In the genomic region with DNA sequence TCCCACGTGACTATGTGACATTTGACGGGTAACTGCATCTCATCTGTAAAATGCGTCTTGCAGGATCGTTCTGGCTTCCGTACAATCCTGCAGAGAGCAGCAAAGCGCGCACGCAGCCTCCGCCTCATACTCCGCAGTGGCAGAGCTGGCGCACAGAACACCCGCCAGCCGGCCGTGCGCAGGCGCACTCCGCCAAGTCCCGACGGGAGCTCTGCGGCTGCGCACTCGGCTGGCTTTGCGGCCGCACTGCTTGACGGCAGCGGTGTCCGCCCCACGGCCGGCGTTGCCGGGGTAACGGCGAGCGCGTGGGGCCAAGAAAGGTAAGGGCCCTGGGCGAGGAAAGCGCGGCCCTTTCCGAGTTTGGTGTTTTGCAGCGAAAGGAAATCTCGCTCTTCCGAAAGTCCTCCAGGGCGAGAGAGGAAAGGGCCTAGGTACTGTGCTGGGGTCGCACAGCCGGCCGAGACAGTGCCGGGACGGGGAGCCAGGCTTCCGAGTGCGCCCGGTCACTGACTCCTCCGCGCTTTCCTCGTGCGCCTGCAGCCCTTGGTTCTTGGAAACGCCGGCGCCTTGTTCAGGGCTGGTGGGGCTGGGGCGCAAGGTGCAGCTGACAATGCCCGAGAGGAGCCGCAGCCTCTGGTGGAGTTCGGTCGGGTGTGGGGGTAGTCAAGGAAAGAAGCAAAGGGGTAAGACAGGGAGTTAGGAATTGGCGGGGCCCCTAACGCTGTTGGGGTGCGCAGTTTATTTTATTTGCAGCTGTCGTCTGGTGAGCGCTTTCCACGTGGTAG, we compare ENCODE assay signal across 1 cellular context.
A peak's percentile ranks its signal among the peaks of the same experiment; 100 is the strongest.
TF ChIP-seq lines count a peak whose summit lies in the region.

A gene (plus strand): TSS at position 283 of the 785 bp plus-strand sequence. CDS start 5,321 bp downstream, outside the sequence.

TF ChIP-seq in HepG2, 621 proteins besides CTCF, POLR2A, EP300 and RAD21 (continued from another document and continues in another):
- TF ChIP-seq, protein P1, sequence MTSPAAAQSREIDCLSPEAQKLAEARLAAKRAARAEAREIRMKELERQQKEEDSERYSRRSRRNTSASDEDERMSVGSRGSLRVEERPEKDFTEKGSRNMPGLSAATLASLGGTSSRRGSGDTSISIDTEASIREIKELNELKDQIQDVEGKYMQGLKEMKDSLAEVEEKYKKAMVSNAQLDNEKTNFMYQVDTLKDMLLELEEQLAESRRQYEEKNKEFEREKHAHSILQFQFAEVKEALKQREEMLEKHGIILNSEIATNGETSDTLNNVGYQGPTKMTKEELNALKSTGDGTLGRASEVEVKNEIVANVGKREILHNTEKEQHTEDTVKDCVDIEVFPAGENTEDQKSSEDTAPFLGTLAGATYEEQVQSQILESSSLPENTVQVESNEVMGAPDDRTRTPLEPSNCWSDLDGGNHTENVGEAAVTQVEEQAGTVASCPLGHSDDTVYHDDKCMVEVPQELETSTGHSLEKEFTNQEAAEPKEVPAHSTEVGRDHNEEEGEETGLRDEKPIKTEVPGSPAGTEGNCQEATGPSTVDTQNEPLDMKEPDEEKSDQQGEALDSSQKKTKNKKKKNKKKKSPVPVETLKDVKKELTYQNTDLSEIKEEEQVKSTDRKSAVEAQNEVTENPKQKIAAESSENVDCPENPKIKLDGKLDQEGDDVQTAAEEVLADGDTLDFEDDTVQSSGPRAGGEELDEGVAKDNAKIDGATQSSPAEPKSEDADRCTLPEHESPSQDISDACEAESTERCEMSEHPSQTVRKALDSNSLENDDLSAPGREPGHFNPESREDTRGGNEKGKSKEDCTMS (CRISPR knock-in tag; conservative IDR thresholded peaks at IDR 0.05): no peak
- TF ChIP-seq ZNF205 (CRISPR knock-in tag; IDR thresholded peaks at IDR 0.05) (0 out of 2 replicates have a peak, but pooled peaks have one; percentile 46), ZNF792 (CRISPR knock-in tag; IDR thresholded peaks at IDR 0.05) (peak; percentile 80), SATB2 (CRISPR knock-in tag; IDR thresholded peaks at IDR 0.05) (no peak), SAP130 (CRISPR knock-in tag; IDR thresholded peaks at IDR 0.05; ENCODE audit: low read depth) (peak; percentile 92; the same call in 1 of the 2 replicates), FOXA1 (IDR thresholded peaks at IDR 0.05) (no peak), FOXA1 (CRISPR knock-in tag; IDR thresholded peaks at IDR 0.05) (peak; percentile 17; the same call in 1 of the 2 replicates), ZNF430 (CRISPR knock-in tag; IDR thresholded peaks at IDR 0.05) (0 out of 2 replicates have a peak, but pooled peaks have one; percentile 0), DMAP1 (CRISPR knock-in tag; IDR thresholded peaks at IDR 0.05) (peak; percentile 95), ATM (IDR thresholded peaks at IDR 0.05; ENCODE audit: borderline replicate concordance) (no peak), SP5 (CRISPR knock-in tag; IDR thresholded peaks at IDR 0.05; ENCODE audit: borderline replicate concordance, low read depth) (no peak; the same call in 1 of the 2 replicates), ZNF891 (CRISPR knock-in tag; IDR thresholded peaks at IDR 0.05) (peak; percentile 11; the same call in 1 of the 2 replicates), ZNF317 (CRISPR knock-in tag; IDR thresholded peaks at IDR 0.05) (peak; percentile 84; the same call in 1 of the 2 replicates), ZNF354B (CRISPR knock-in tag; IDR thresholded peaks at IDR 0.05) (no peak), ZNF160 (CRISPR knock-in tag; IDR thresholded peaks at IDR 0.05) (no peak), THYN1 (CRISPR knock-in tag; IDR thresholded peaks at IDR 0.05; ENCODE audit: borderline replicate concordance, low read depth) (no peak), RFX3 (CRISPR knock-in tag; IDR thresholded peaks at IDR 0.05) (peak; percentile 94), FOXM1 (CRISPR knock-in tag; IDR thresholded peaks at IDR 0.05) (no peak), FOXC1 (CRISPR knock-in tag; IDR thresholded peaks at IDR 0.05; ENCODE audit: borderline replicate concordance) (peak; percentile 90; the same call in 1 of the 2 replicates), HDAC6 (IDR thresholded peaks at IDR 0.05; ENCODE audit: low read depth, low read length) (no peak), ZNF260 (CRISPR knock-in tag; IDR thresholded peaks at IDR 0.05; ENCODE audit: borderline replicate concordance, low read depth) (no peak)
- TF ChIP-seq, protein P2, sequence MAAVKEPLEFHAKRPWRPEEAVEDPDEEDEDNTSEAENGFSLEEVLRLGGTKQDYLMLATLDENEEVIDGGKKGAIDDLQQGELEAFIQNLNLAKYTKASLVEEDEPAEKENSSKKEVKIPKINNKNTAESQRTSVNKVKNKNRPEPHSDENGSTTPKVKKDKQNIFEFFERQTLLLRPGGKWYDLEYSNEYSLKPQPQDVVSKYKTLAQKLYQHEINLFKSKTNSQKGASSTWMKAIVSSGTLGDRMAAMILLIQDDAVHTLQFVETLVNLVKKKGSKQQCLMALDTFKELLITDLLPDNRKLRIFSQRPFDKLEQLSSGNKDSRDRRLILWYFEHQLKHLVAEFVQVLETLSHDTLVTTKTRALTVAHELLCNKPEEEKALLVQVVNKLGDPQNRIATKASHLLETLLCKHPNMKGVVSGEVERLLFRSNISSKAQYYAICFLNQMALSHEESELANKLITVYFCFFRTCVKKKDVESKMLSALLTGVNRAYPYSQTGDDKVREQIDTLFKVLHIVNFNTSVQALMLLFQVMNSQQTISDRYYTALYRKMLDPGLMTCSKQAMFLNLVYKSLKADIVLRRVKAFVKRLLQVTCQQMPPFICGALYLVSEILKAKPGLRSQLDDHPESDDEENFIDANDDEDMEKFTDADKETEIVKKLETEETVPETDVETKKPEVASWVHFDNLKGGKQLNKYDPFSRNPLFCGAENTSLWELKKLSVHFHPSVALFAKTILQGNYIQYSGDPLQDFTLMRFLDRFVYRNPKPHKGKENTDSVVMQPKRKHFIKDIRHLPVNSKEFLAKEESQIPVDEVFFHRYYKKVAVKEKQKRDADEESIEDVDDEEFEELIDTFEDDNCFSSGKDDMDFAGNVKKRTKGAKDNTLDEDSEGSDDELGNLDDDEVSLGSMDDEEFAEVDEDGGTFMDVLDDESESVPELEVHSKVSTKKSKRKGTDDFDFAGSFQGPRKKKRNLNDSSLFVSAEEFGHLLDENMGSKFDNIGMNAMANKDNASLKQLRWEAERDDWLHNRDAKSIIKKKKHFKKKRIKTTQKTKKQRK (IDR thresholded peaks at IDR 0.05; ENCODE audit: low read length): no peak
- TF ChIP-seq, protein P3, sequence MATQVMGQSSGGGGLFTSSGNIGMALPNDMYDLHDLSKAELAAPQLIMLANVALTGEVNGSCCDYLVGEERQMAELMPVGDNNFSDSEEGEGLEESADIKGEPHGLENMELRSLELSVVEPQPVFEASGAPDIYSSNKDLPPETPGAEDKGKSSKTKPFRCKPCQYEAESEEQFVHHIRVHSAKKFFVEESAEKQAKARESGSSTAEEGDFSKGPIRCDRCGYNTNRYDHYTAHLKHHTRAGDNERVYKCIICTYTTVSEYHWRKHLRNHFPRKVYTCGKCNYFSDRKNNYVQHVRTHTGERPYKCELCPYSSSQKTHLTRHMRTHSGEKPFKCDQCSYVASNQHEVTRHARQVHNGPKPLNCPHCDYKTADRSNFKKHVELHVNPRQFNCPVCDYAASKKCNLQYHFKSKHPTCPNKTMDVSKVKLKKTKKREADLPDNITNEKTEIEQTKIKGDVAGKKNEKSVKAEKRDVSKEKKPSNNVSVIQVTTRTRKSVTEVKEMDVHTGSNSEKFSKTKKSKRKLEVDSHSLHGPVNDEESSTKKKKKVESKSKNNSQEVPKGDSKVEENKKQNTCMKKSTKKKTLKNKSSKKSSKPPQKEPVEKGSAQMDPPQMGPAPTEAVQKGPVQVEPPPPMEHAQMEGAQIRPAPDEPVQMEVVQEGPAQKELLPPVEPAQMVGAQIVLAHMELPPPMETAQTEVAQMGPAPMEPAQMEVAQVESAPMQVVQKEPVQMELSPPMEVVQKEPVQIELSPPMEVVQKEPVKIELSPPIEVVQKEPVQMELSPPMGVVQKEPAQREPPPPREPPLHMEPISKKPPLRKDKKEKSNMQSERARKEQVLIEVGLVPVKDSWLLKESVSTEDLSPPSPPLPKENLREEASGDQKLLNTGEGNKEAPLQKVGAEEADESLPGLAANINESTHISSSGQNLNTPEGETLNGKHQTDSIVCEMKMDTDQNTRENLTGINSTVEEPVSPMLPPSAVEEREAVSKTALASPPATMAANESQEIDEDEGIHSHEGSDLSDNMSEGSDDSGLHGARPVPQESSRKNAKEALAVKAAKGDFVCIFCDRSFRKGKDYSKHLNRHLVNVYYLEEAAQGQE (IDR thresholded peaks at IDR 0.05; ENCODE audit: borderline replicate concordance in 1 of 2, low read depth in 1 of 2, low read length in 2 of 2): no peak
- TF ChIP-seq, protein P4, sequence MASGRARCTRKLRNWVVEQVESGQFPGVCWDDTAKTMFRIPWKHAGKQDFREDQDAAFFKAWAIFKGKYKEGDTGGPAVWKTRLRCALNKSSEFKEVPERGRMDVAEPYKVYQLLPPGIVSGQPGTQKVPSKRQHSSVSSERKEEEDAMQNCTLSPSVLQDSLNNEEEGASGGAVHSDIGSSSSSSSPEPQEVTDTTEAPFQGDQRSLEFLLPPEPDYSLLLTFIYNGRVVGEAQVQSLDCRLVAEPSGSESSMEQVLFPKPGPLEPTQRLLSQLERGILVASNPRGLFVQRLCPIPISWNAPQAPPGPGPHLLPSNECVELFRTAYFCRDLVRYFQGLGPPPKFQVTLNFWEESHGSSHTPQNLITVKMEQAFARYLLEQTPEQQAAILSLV (CRISPR knock-in tag; IDR thresholded peaks at IDR 0.05; ENCODE audit: borderline replicate concordance): no peak; the same call in 1 of the 2 replicates
- TF ChIP-seq, protein P5, sequence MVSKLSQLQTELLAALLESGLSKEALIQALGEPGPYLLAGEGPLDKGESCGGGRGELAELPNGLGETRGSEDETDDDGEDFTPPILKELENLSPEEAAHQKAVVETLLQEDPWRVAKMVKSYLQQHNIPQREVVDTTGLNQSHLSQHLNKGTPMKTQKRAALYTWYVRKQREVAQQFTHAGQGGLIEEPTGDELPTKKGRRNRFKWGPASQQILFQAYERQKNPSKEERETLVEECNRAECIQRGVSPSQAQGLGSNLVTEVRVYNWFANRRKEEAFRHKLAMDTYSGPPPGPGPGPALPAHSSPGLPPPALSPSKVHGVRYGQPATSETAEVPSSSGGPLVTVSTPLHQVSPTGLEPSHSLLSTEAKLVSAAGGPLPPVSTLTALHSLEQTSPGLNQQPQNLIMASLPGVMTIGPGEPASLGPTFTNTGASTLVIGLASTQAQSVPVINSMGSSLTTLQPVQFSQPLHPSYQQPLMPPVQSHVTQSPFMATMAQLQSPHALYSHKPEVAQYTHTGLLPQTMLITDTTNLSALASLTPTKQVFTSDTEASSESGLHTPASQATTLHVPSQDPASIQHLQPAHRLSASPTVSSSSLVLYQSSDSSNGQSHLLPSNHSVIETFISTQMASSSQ (IDR thresholded peaks at IDR 0.05; ENCODE audit: low read depth): no peak
- TF ChIP-seq, protein P5 (CRISPR knock-in tag; IDR thresholded peaks at IDR 0.05; ENCODE audit: borderline replicate concordance): peak; percentile 49; the same call in 1 of the 2 replicates
- TF ChIP-seq, protein P6, sequence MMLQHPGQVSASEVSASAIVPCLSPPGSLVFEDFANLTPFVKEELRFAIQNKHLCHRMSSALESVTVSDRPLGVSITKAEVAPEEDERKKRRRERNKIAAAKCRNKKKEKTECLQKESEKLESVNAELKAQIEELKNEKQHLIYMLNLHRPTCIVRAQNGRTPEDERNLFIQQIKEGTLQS (CRISPR knock-in tag; IDR thresholded peaks at IDR 0.05): peak; percentile 10; the same call in 1 of the 2 replicates
- TF ChIP-seq, protein P7, sequence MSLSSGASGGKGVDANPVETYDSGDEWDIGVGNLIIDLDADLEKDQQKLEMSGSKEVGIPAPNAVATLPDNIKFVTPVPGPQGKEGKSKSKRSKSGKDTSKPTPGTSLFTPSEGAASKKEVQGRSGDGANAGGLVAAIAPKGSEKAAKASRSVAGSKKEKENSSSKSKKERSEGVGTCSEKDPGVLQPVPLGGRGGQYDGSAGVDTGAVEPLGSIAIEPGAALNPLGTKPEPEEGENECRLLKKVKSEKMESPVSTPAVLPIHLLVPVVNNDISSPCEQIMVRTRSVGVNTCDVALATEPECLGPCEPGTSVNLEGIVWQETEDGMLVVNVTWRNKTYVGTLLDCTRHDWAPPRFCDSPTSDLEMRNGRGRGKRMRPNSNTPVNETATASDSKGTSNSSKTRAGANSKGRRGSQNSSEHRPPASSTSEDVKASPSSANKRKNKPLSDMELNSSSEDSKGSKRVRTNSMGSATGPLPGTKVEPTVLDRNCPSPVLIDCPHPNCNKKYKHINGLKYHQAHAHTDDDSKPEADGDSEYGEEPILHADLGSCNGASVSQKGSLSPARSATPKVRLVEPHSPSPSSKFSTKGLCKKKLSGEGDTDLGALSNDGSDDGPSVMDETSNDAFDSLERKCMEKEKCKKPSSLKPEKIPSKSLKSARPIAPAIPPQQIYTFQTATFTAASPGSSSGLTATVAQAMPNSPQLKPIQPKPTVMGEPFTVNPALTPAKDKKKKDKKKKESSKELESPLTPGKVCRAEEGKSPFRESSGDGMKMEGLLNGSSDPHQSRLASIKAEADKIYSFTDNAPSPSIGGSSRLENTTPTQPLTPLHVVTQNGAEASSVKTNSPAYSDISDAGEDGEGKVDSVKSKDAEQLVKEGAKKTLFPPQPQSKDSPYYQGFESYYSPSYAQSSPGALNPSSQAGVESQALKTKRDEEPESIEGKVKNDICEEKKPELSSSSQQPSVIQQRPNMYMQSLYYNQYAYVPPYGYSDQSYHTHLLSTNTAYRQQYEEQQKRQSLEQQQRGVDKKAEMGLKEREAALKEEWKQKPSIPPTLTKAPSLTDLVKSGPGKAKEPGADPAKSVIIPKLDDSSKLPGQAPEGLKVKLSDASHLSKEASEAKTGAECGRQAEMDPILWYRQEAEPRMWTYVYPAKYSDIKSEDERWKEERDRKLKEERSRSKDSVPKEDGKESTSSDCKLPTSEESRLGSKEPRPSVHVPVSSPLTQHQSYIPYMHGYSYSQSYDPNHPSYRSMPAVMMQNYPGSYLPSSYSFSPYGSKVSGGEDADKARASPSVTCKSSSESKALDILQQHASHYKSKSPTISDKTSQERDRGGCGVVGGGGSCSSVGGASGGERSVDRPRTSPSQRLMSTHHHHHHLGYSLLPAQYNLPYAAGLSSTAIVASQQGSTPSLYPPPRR (CRISPR knock-in tag; IDR thresholded peaks at IDR 0.05; ENCODE audit: borderline replicate concordance): 0 out of 2 replicates have a peak, but pooled peaks have one; percentile 21
- TF ChIP-seq, protein P8, sequence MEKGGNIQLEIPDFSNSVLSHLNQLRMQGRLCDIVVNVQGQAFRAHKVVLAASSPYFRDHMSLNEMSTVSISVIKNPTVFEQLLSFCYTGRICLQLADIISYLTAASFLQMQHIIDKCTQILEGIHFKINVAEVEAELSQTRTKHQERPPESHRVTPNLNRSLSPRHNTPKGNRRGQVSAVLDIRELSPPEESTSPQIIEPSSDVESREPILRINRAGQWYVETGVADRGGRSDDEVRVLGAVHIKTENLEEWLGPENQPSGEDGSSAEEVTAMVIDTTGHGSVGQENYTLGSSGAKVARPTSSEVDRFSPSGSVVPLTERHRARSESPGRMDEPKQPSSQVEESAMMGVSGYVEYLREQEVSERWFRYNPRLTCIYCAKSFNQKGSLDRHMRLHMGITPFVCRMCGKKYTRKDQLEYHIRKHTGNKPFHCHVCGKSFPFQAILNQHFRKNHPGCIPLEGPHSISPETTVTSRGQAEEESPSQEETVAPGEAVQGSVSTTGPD (CRISPR knock-in tag; IDR thresholded peaks at IDR 0.05): no peak
